Comparison of ENCODE assay signal across 25 cellular contexts in genomic region chr12:113812431-113813228, GRCh38.
"Had no signal": no experiment of that assay in that cellular context is flagged by ENCODE, and none has a peak within 500 bp of the region (broad histone marks: within the 10 kb centered on the region; RNA-seq: fewer than 3 reads in every experiment).

No MANE protein-coding gene starts in this region.

- H3K4me3 Mint-ChIP-seq: activated CD4-positive, alpha-beta memory T cell treated with anti-CD3 and anti-CD28 coated beads for 36 hours; activated CD4-positive, alpha-beta T cell treated with anti-CD3 and anti-CD28 coated beads for 36 hours; activated CD4-positive, alpha-beta T cell treated with anti-CD3 and anti-CD28 coated beads, Interleukin-2, amount 10 ng/mL, durations not matched to agents 24 days and 14 days; activated CD8-positive, alpha-beta T cell treated with anti-CD3 and anti-CD28 coated beads, Interleukin-2, amount 10 ng/mL, durations not matched to agents 7 days and 5 days; activated naive CD4-positive, alpha-beta T cell treated with anti-CD3 and anti-CD28 coated beads, Interleukin-2, amount 10 ng/mL, durations not matched to agents 7 days and 5 days; activated naive CD8-positive, alpha-beta T cell treated with anti-CD3 and anti-CD28 coated beads, Interleukin-2, amount 10 ng/mL, durations not matched to agents 7 days and 5 days; activated T-cell treated with anti-CD3 and anti-CD28 coated beads, Interleukin-2, amount 50 U/mL, for 24 hours; activated T-cell treated with anti-CD3 and anti-CD28 coated beads, Interleukin-2, amount 50 U/mL, for 72 hours; effector memory CD8-positive, alpha-beta T cell had no signal

- ATAC-seq: activated CD4-positive, alpha-beta T cell treated with anti-CD3 and anti-CD28 coated beads for 36 hours; activated CD8-positive, alpha-beta T cell treated with anti-CD3 and anti-CD28 coated beads, Interleukin-2, amount 10 ng/mL, durations not matched to agents 7 days and 5 days; activated naive CD4-positive, alpha-beta T cell treated with anti-CD3 and anti-CD28 coated beads, Interleukin-2, amount 50 U/mL, for 72 hours; activated T-cell treated with anti-CD3 and anti-CD28 coated beads, Interleukin-2, amount 50 U/mL, for 72 hours; effector memory CD8-positive, alpha-beta T cell; esophagus mucosa had no signal

- H3K9me3 Mint-ChIP-seq: activated CD4-positive, alpha-beta T cell treated with anti-CD3 and anti-CD28 coated beads, Interleukin-2, amount 10 ng/mL, durations not matched to agents 24 days and 14 days; activated naive CD8-positive, alpha-beta T cell treated with anti-CD3 and anti-CD28 coated beads, Interleukin-2, amount 10 ng/mL, durations not matched to agents 7 days and 5 days had no signal

- H3K4me1 Mint-ChIP-seq: activated CD4-positive, alpha-beta T cell treated with anti-CD3 and anti-CD28 coated beads for 36 hours; activated CD4-positive, alpha-beta T cell treated with anti-CD3 and anti-CD28 coated beads, Interleukin-2, amount 10 ng/mL, durations not matched to agents 24 days and 14 days; activated naive CD4-positive, alpha-beta T cell treated with anti-CD3 and anti-CD28 coated beads, Interleukin-2, amount 10 ng/mL, durations not matched to agents 7 days and 5 days; activated naive CD8-positive, alpha-beta T cell treated with anti-CD3 and anti-CD28 coated beads, Interleukin-2, amount 10 ng/mL, durations not matched to agents 7 days and 5 days had no signal

- DNase-seq: activated CD4-positive, alpha-beta memory T cell treated with anti-CD3 and anti-CD28 coated beads for 36 hours; activated CD4-positive, alpha-beta T cell treated with anti-CD3 and anti-CD28 coated beads for 36 hours; activated CD4-positive, alpha-beta T cell treated with anti-CD3 and anti-CD28 coated beads, Interleukin-2, amount 10 ng/mL, durations not matched to agents 24 days and 14 days; activated CD4-positive, CD25-positive, alpha-beta regulatory T cell; activated CD4-positive, CD25-positive, alpha-beta regulatory T cell treated with anti-CD3 and anti-CD28 coated beads, Interleukin-2, amount 50 U/mL, for 72 hours; activated CD8-positive, alpha-beta memory T cell treated with anti-CD3 and anti-CD28 coated beads, Interleukin-2, amount 50 U/mL, for 48 hours; activated CD8-positive, alpha-beta T cell treated with anti-CD3 and anti-CD28 coated beads, Interleukin-2, amount 10 ng/mL, durations not matched to agents 7 days and 5 days; activated gamma-delta T cell; activated naive CD4-positive, alpha-beta T cell; activated naive CD4-positive, alpha-beta T cell treated with anti-CD3 and anti-CD28 coated beads, Interleukin-2, amount 10 ng/mL, durations not matched to agents 7 days and 5 days; activated naive CD8-positive, alpha-beta T cell treated with anti-CD3 and anti-CD28 coated beads, Interleukin-2, amount 10 ng/mL, durations not matched to agents 7 days and 5 days; activated T-cell treated with anti-CD3 and anti-CD28 coated beads for 4 hours; activated T-cell treated with anti-CD3 and anti-CD28 coated beads, Interleukin-2, amount 50 U/mL, for 24 hours; activated T-cell treated with anti-CD3 and anti-CD28 coated beads, Interleukin-2, amount 50 U/mL, for 72 hours; anterior cingulate cortex; caudate nucleus; cortex of kidney; dermis blood vessel endothelial cell; effector CD4-positive, alpha-beta T cell; effector memory CD8-positive, alpha-beta T cell; foreskin fibroblast; head of caudate nucleus; T-helper 2 cell had no signal

- H3K27ac Mint-ChIP-seq: activated CD4-positive, alpha-beta memory T cell treated with anti-CD3 and anti-CD28 coated beads for 36 hours; activated CD4-positive, alpha-beta T cell treated with anti-CD3 and anti-CD28 coated beads for 36 hours; activated CD4-positive, alpha-beta T cell treated with anti-CD3 and anti-CD28 coated beads, Interleukin-2, amount 10 ng/mL, durations not matched to agents 24 days and 14 days; activated CD8-positive, alpha-beta T cell treated with anti-CD3 and anti-CD28 coated beads, Interleukin-2, amount 10 ng/mL, durations not matched to agents 7 days and 5 days; activated naive CD4-positive, alpha-beta T cell treated with anti-CD3 and anti-CD28 coated beads, Interleukin-2, amount 10 ng/mL, durations not matched to agents 7 days and 5 days; activated naive CD8-positive, alpha-beta T cell treated with anti-CD3 and anti-CD28 coated beads, Interleukin-2, amount 10 ng/mL, durations not matched to agents 7 days and 5 days; activated T-cell treated with anti-CD3 and anti-CD28 coated beads, Interleukin-2, amount 50 U/mL, for 24 hours; activated T-cell treated with anti-CD3 and anti-CD28 coated beads, Interleukin-2, amount 50 U/mL, for 72 hours; effector memory CD8-positive, alpha-beta T cell had no signal

- H3K27me3 Mint-ChIP-seq: activated CD4-positive, alpha-beta memory T cell treated with anti-CD3 and anti-CD28 coated beads for 36 hours; activated CD4-positive, alpha-beta T cell treated with anti-CD3 and anti-CD28 coated beads for 36 hours; activated CD4-positive, alpha-beta T cell treated with anti-CD3 and anti-CD28 coated beads, Interleukin-2, amount 10 ng/mL, durations not matched to agents 24 days and 14 days; activated naive CD4-positive, alpha-beta T cell treated with anti-CD3 and anti-CD28 coated beads, Interleukin-2, amount 10 ng/mL, durations not matched to agents 7 days and 5 days; activated naive CD8-positive, alpha-beta T cell treated with anti-CD3 and anti-CD28 coated beads, Interleukin-2, amount 10 ng/mL, durations not matched to agents 7 days and 5 days; activated T-cell treated with anti-CD3 and anti-CD28 coated beads, Interleukin-2, amount 50 U/mL, for 24 hours; effector memory CD8-positive, alpha-beta T cell had no signal
